Comparison of ENCODE assay signal across 8 cellular contexts in the genomic region with DNA sequence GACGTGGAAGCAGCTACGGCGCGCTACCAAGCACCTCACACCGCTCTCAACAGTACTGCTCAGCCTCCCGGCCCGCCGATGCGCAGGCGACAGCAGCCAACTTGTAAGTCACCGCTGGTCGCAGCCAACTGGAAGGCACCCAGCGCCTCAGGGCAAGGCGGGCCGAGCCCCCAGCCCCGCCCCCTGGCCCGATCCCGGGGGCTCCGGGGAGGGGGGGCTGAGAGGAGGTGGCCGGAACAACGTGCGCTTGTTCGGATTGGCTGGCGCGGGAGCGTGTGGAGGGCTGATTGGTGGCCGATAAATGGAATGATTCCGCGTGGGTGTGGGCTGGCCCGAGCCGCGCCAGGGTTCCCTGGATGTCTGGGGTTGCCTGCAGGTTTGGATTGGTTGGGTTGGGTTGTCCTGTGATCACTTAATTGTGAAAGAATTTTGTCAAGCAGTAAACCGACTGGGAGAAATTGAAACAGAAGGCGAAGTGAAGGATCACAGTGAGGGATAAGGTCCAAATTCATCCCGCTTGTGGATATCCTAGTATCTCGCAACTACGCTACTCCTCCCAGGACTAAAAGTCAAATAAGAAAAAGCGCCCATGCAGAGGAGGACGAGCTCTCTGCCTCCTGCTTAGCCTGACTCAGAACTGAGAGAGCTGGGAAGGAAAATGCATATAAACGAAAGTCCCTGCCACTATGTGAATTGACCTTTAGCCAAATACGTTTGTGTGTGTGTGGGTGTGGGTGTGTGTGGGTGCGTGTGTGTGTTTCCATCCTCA.
DNase-seq lines count a peak whose midpoint lies in the region; ATAC-seq and TF ChIP-seq lines count a peak whose summit lies in the region.

A gene with protein sequence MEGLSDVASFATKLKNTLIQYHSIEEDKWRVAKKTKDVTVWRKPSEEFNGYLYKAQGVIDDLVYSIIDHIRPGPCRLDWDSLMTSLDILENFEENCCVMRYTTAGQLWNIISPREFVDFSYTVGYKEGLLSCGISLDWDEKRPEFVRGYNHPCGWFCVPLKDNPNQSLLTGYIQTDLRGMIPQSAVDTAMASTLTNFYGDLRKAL (minus strand): TSS at position 130 of the 769 bp plus-strand sequence. CDS start 5,102 bp downstream, outside the sequence.

- H3K36me3 ChIP-seq in rectal smooth muscle tissue (ENCODE audit: control insufficient read depth, insufficient read depth, low read length), result no peaks in the 10 kb centered on the region

- DNase-seq in NCI-H2029 (lab: John Stamatoyannopoulos, UW), result peak; percentile 91
- DNase-seq in T-helper 9 cell, result peak; percentile 87
- DNase-seq in astrocyte of the hippocampus (ENCODE audit: low read depth, low spot score), result peak; percentile 98
- DNase-seq in hepatic stellate cell (ENCODE audit: low spot score), result peak; percentile 91
- DNase-seq in GF-D8 (lab: John Stamatoyannopoulos, UW), result no peak

- ATAC-seq in GM18505 (IDR thresholded peaks at IDR 0.05; ENCODE audit: unreplicated experiment) (peak; percentile 91), HG02973 (IDR thresholded peaks at IDR 0.05; ENCODE audit: unreplicated experiment) (peak; percentile 91)

- H3K4me3 ChIP-seq in rectal smooth muscle tissue (ENCODE audit: low read length), result peak within 1 kb of the TSS; percentile 98

- H3K27me3 ChIP-seq in rectal smooth muscle tissue (ENCODE audit: control insufficient read depth, insufficient read depth, low read length), result no peaks in the 10 kb centered on the region

- peak within 1 kb of the TSS; percentile 69 for H3K27ac ChIP-seq in rectal smooth muscle tissue (ENCODE audit: low read depth, low read length)

- peaks cover 5% of the 10 kb centered on the region for H3K4me1 ChIP-seq in rectal smooth muscle tissue (ENCODE audit: control insufficient read depth, insufficient read depth, low read length)

- TF ChIP-seq POLR2A in GM18505 (IDR thresholded peaks at IDR 0.05; ENCODE audit: borderline replicate concordance, extremely low read depth, insufficient read depth, insufficient read length), result peak; percentile 99

- peak within 1 kb of the TSS; percentile 78 for H3K9ac ChIP-seq in rectal smooth muscle tissue (ENCODE audit: low read length)
